ENCODE assay signal across 10 cellular contexts in the genomic region with DNA sequence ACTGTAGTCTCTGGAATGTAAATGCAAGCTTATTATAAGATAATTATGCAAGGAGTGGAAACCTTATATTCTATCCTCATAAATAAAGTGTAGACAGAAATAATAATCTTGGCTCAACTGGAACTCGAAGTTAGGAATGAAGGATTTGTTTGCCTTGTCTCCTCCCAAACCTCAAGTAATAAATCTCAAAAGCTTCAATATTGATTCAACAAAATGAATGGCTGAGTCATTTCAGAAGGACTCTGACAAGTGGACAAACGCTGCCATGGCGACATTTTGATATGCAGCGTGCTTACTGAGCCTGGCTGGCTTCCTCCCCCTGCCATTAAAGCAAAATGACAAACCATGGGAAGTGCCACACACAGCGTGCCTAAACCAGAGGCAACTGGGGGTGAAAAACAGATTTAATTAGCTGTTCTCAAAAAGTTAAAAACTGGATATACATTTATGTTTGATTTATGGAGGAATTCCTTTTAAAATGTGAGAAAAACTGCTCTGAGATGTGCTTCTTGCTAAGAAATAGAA. TPM values are rescaled to one million over a fixed set of nuclear protein-coding genes. Genes with fewer than 3 reads are reported as not detected.
A peak's percentile ranks its signal among the peaks of the same experiment; 100 is the strongest.
DNase-seq lines count a peak whose midpoint lies in the region; ATAC-seq, FAIRE-seq and TF ChIP-seq lines count a peak whose summit lies in the region.
"Had no signal": no experiment of that assay in that cellular context is flagged by ENCODE, and none has a peak within 500 bp of the region (broad histone marks: within the 10 kb centered on the region; RNA-seq: fewer than 3 reads in every experiment).

No MANE protein-coding gene starts in this region.

- H3K4me2 ChIP-seq in GM12878 (ENCODE audit: control insufficient read depth, insufficient read depth) = no peak overlapping the region

- TF ChIP-seq EP300 in GM12878 (IDR thresholded peaks at IDR 0.05; ENCODE audit: borderline replicate concordance in 1 of 2, control insufficient read depth in 1 of 2, low read depth in 2 of 2, low read length in 2 of 2) = no peak

- H3K27me3 ChIP-seq in HAP-1 (ENCODE audit: low read depth) = no peaks in the 10 kb centered on the region
- no peaks in the 10 kb centered on the region; a peak in 2 of 4 replicates for H3K27me3 ChIP-seq in GM12878 (replicated peaks in 1 of 2; ENCODE audit: control insufficient read depth in 2 of 2, insufficient read depth in 2 of 2, low read length in 1 of 2)
- H3K27me3 ChIP-seq in psoas muscle (ENCODE audit: insufficient read depth in 3 of 3, low read length in 2 of 3) = peaks cover 0 to 10% (median 6%) of the 10 kb centered on the region in 3 donors

- H3K36me3 ChIP-seq in HAP-1 (replicated peaks) = no peaks in the 10 kb centered on the region
- no peaks in the 10 kb centered on the region for H3K36me3 ChIP-seq in GM12878 (ENCODE audit: control insufficient read depth in 2 of 2, insufficient read depth in 2 of 2, low read length in 1 of 2)
- no peaks in the 10 kb centered on the region for H3K36me3 ChIP-seq in psoas muscle (ENCODE audit: insufficient read depth in 1 of 2, low read depth in 1 of 2)

- TF ChIP-seq POLR2A in GM12878 (IDR thresholded peaks at IDR 0.05; ENCODE audit: low read depth, low read length) = no peak

- TF ChIP-seq RAD21 in GM12878 (IDR thresholded peaks at IDR 0.05; ENCODE audit: insufficient read depth, low read depth, low read length) = no peak

- POLR2A ChIA-PET in GM12878 (lab: Charles Lee) = no interaction called here
- POLR2A ChIA-PET in RWPE1 (lab: Yijun Ruan, JAX; ENCODE audit: low non-redundant PET) = no interaction called here

- H3K9ac ChIP-seq in GM12878 (ENCODE audit: control insufficient read depth, insufficient read depth, low read length) = no peak overlapping the region

- in situ Hi-C loops in HAP-1 (cut with MboI; ENCODE audit: low sequenced_read_pairs) = no loop called here
- in situ Hi-C loops in GM12878 (cut with MboI) = no loop called here

- no TSS peak for BruUV-seq in GM12878 (replicated peaks; lab: Mats Ljungman, UMichigan)

- H3K36me3 Mint-ChIP-seq in CD14-positive monocyte = no peaks in the 10 kb centered on the region

- TF ChIP-seq CTCF in GM12878 (IDR thresholded peaks at IDR 0.05 in 2 of 3, conservative IDR thresholded peaks at IDR 0.05 in 1 of 3; ENCODE audit: control insufficient read depth in 2 of 3, extremely low read depth in 1 of 3, insufficient read depth in 1 of 3, low read depth in 3 of 3, low read length in 3 of 3) (no peak), psoas muscle (IDR thresholded peaks at IDR 0.05) (no peak), CD14-positive monocyte (IDR thresholded peaks at IDR 0.05) (no peak), RWPE1 (conservative IDR thresholded peaks at IDR 0.05; ENCODE audit: low read depth) (no peak)

- H3K27ac Mint-ChIP-seq in CD14-positive monocyte = no peak overlapping the region

- H4K20me1 ChIP-seq in GM12878 (ENCODE audit: control insufficient read depth, insufficient read depth) = no peaks in the 10 kb centered on the region

- peaks cover 45% of the 10 kb centered on the region for H3K4me1 ChIP-seq in HAP-1
- no peaks in the 10 kb centered on the region for H3K4me1 ChIP-seq in GM12878 (ENCODE audit: control insufficient read depth, insufficient read depth, low read length)
- no peaks in the 10 kb centered on the region for H3K4me1 ChIP-seq in psoas muscle

- H3K4me1 Mint-ChIP-seq in CD14-positive monocyte = peaks cover 19% of the 10 kb centered on the region
- H3K4me1 Mint-ChIP-seq: central memory CD8-positive, alpha-beta T cell had no signal

- no peak overlapping the region for H3K4me3 Mint-ChIP-seq in CD14-positive monocyte
- H3K4me3 Mint-ChIP-seq: central memory CD8-positive, alpha-beta T cell had no signal

- intact Hi-C loops in GM12878 (cut with micrococcal nuclease; ENCODE audit: unreplicated experiment) = no loop called here
- intact Hi-C loops in psoas muscle (cut with DNase I) = no loop called here
- intact Hi-C loops in CD14-positive monocyte (cut with micrococcal nuclease) = no loop called here

- ATAC-seq in GM12878 (peak; percentile 67; the same call in 2 of the 3 replicates), psoas muscle (peak in 1 of 4 donors; percentile 60)

- H3K4me3 ChIP-seq in HAP-1 (no peak overlapping the region), GM12878 (no peak overlapping the region), psoas muscle (peak overlapping the region; percentile 5)

- DNase-seq in HAP-1 (ENCODE audit: low spot score in 2 of 2) (peak; percentile 82 to 92), NCI-H1930 (lab: John Stamatoyannopoulos, UW) (peak; percentile 53 to 76), GM12878 (ENCODE audit: low read depth, low spot score) (no peak), psoas muscle (no peak), CD14-positive monocyte (ENCODE audit: low spot score) (no peak), RWPE1 (ENCODE audit: low spot score) (no peak)
- no peak for DNase-seq in activated naive CD4-positive, alpha-beta T cell treated with Interleukin-2 at 50 U/mL for 16 hours

- H2AFZ ChIP-seq in GM12878 (ENCODE audit: control insufficient read depth, low read depth, low read length) = no peak overlapping the region

- SMC1A ChIA-PET in GM12878 (lab: Charles Lee; ENCODE audit: uncharacterized antibody, unreplicated experiment) = no interaction called here

- H3K9me3 Mint-ChIP-seq in CD14-positive monocyte = peaks cover 0 to 4% (median 3%) of the 10 kb centered on the region in 7 donors
- H3K9me3 Mint-ChIP-seq: central memory CD8-positive, alpha-beta T cell had no signal

- H3K27me3 Mint-ChIP-seq in CD14-positive monocyte (ENCODE audit: low read depth in 3 of 3) = peaks cover 13 to 15% (median 14%) of the 10 kb centered on the region in 3 donors

- H3K79me2 ChIP-seq in GM12878 (ENCODE audit: control insufficient read depth, insufficient read depth, low read length) = no peaks in the 10 kb centered on the region

- FAIRE-seq in GM12878 (lab: Jason Lieb, UNC) = no peak
- FAIRE-seq: RCC 7860 had no signal

- H3K27ac ChIP-seq in GM12878 (ENCODE audit: control insufficient read depth, insufficient read depth) = no peak overlapping the region
- no peak overlapping the region for H3K27ac ChIP-seq in psoas muscle
- H3K27ac ChIP-seq in RWPE1 = no peak overlapping the region
- H3K27ac ChIP-seq: HL-60 had no signal

- RAD21 ChIA-PET in GM12878 (lab: Charles Lee; ENCODE audit: unreplicated experiment) = no interaction called here

- WGBS in GM12878 (ENCODE audit: insufficient coverage, insufficient replicate concordance, low lambda C conversion rate, missing lambda C conversion rate) = 9% methylated on average over 5 of the region's 5 CpGs
- 17 to 21% (median 21%) methylated on average over 5 of the region's 5 CpGs for WGBS in psoas muscle, 3 donors

- CTCF ChIA-PET in GM12878 (lab: Yijun Ruan, JAX) (interaction anchor here (1.0 to 1.4 kb wide), 4 partner anchors 56 to 235 kb away, joined by 3 to 6 read pairs (median 4); no protein-coding TSS in a partner anchor), RWPE1 (lab: Yijun Ruan, JAX) (interaction anchor here (0.6 to 0.7 kb wide), 4 partner anchors 29 to 294 kb away, joined by 3 read pairs; no protein-coding TSS in a partner anchor)

- H3K9me3 ChIP-seq in HAP-1 = no peaks in the 10 kb centered on the region
- H3K9me3 ChIP-seq in GM12878 (replicated peaks; ENCODE audit: control insufficient read depth, insufficient read depth, low read length) = no peaks in the 10 kb centered on the region
- H3K9me3 ChIP-seq in psoas muscle = no peaks in the 10 kb centered on the region

TF ChIP-seq in GM12878, 131 proteins besides CTCF, POLR2A, EP300 and RAD21 (continues in another document):
- no peak for TF ChIP-seq NRF1 (conservative IDR thresholded peaks at IDR 0.05; ENCODE audit: low read depth, low read length)

RNA-seq across cellular contexts. Expression of a gene that starts 10.5 kb away (rescaled TPM):
- 128 and 131 TPM in 2 replicates for total RNA-seq in GM12878 (2013; cell fraction: nucleolus; rRNA removed)
- 0.11 and 0.49 TPM in 2 replicates for total RNA-seq in GM12878 (2014; rRNA removed)
- total RNA-seq in GM12878 (2014; rRNA removed; fragmentation: Illumina TruSeq; extraction: Trizol) = 0.22 and 0.32 TPM in 2 replicates
- 0.66 and 0.72 TPM in 2 replicates for total RNA-seq in GM12878 (2021)
- polyA plus RNA-seq in GM12878 (2011; ENCODE audit: low read depth) = 6.7 TPM
- polyA plus RNA-seq in GM12878 (2011; rRNA removed) = 8.1 and 10.2 TPM in 2 replicates
- polyA plus RNA-seq in GM12878 (2011; cell fraction: cytosol; rRNA removed) = 2.8 and 3.6 TPM in 2 replicates
- 13.7 and 17.5 TPM in 2 replicates for polyA plus RNA-seq in GM12878 (2011; cell fraction: nucleus; rRNA removed)
- polyA plus RNA-seq in GM12878 (2012) = 8.1 and 8.3 TPM in 2 replicates
- 0.04 and 0.05 TPM in 2 replicates for polyA plus RNA-seq in GM12878 (2014; fragmentation: Illumina TruSeq; extraction: Trizol)
- polyA plus RNA-seq in GM12878 (2014; fragmentation: Nextera tagmentation; extraction: Ambion mirVana) = under 1 TPM in 1 of 2 experiments, not detected in 1; 0.05 TPM
- 0.08 and 0.27 TPM in 2 replicates for polyA plus RNA-seq in GM12878 (2014; rRNA removed)
- polyA plus RNA-seq in GM12878 (2016; fragmentation: Nextera tagmentation; extraction: Ambion mirVana) = under 1 TPM; 0.16 to 0.32 TPM
- polyA minus RNA-seq in GM12878 (2011; rRNA and poly(A)+ RNA removed) = 41.5 and 45.1 TPM in 2 replicates
- polyA minus RNA-seq in GM12878 (2011; cell fraction: cytosol; rRNA and poly(A)+ RNA removed) = 4.9 and 5.9 TPM in 2 replicates
- polyA minus RNA-seq in GM12878 (2011; cell fraction: nucleus; rRNA and poly(A)+ RNA removed) = 71.4 and 76.3 TPM in 2 replicates
- under 1 TPM in 3 of 4 donors, not detected in 1; 0.06 to 0.83 (median 0.23) TPM for total RNA-seq in psoas muscle
- polyA plus RNA-seq in psoas muscle = under 1 TPM; 0.05 to 0.14 (median 0.08) TPM
- under 1 TPM in 1 of 2 donors, not detected in 1; 0.18 TPM for polyA plus RNA-seq in CD14-positive monocyte

RNA-seq across cellular contexts. Expression of a gene that starts 18.7 kb away (rescaled TPM):
- total RNA-seq in GM12878 (2013; cell fraction: nucleolus; rRNA removed) = 22.1 and 24.7 TPM in 2 replicates
- total RNA-seq in GM12878 (2014; rRNA removed) (7.2 and 9.5 TPM in 2 replicates), GM12878 (2014; rRNA removed; fragmentation: Illumina TruSeq; extraction: Trizol) (11.7 and 13.1 TPM in 2 replicates), GM12878 (2021) (12.0 and 13.5 TPM in 2 replicates), psoas muscle (10 to 100 TPM; 13.1 to 19.9 (median 16.8) TPM)
- 4.3 TPM for polyA plus RNA-seq in GM12878 (2011; ENCODE audit: low read depth)
- polyA plus RNA-seq in GM12878 (2011; rRNA removed) (15.3 and 28.3 TPM in 2 replicates), GM12878 (2014; fragmentation: Illumina TruSeq; extraction: Trizol) (12.0 and 21.9 TPM in 2 replicates), GM12878 (2014; fragmentation: Nextera tagmentation; extraction: Ambion mirVana) (1 to 10 TPM; 3.9 to 6.0 TPM), GM12878 (2014; rRNA removed) (5.8 and 6.9 TPM in 2 replicates), GM12878 (2016; fragmentation: Nextera tagmentation; extraction: Ambion mirVana) (10 to 100 TPM; 17.1 to 22.5 TPM), psoas muscle (10 to 100 TPM in 2 of 3 donors, 1 to 10 TPM in 1; 8.9 to 21.3 (median 11.4) TPM), CD14-positive monocyte (10 to 100 TPM in 1 of 2 donors, 1 to 10 TPM in 1; 8.4 to 12.1 TPM)
- 4.5 and 5.1 TPM in 2 replicates for polyA plus RNA-seq in GM12878 (2011; cell fraction: cytosol; rRNA removed)
- 4.9 and 5.6 TPM in 2 replicates for polyA plus RNA-seq in GM12878 (2011; cell fraction: nucleus; rRNA removed)
- 10.0 and 13.2 TPM in 2 replicates for polyA plus RNA-seq in GM12878 (2012)
- 6.6 and 10.9 TPM in 2 replicates for polyA minus RNA-seq in GM12878 (2011; rRNA and poly(A)+ RNA removed)
- 3.1 and 4.2 TPM in 2 replicates for polyA minus RNA-seq in GM12878 (2011; cell fraction: cytosol; rRNA and poly(A)+ RNA removed)
- 4.5 and 5.9 TPM in 2 replicates for polyA minus RNA-seq in GM12878 (2011; cell fraction: nucleus; rRNA and poly(A)+ RNA removed)

Comparison
In these comparisons a context has a peak if more than half of its experiments do, and no peak if none do; other contexts are left out.
1. DNase-seq: peak in HAP-1 (2 of 2) and NCI-H1930 (2 of 2); none in GM12878 (single experiment), psoas muscle (0 of 2), CD14-positive monocyte (single experiment), RWPE1 (single experiment) and activated naive CD4-positive, alpha-beta T cell treated with Interleukin-2 at 50 U/mL for 16 hours (single experiment).